Comparison of ENCODE assay signal across 29 cellular contexts in the genomic region with DNA sequence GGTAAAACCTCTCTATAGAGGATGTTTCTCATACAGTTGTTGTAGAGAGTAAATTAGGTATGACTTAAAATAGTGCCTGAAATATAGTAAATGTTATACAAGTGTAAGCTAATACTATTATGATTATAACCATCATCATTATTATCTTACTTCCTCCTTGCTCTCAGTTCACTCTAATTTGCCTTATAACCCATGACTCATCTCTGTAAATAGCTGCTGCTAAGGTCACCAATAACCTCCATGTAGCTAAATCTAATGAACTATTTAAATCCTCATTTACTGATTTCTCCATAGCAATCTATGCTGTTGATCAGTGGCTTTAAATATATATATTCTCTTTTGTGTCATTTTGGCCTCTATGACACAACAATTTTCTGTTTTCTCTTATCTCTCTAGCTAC.
A peak's percentile ranks its signal among the peaks of the same experiment; 100 is the strongest.
DNase-seq lines count a peak whose midpoint lies in the region; ATAC-seq and TF ChIP-seq lines count a peak whose summit lies in the region.
"Had no signal": no experiment of that assay in that cellular context is flagged by ENCODE, and none has a peak within 500 bp of the region (broad histone marks: within the 10 kb centered on the region; RNA-seq: fewer than 3 reads in every experiment).

No MANE protein-coding gene starts in this region.

- ATAC-seq in HG03159 (IDR thresholded peaks at IDR 0.05; ENCODE audit: unreplicated experiment) (peak; percentile 48), HG03108 (IDR thresholded peaks at IDR 0.05; ENCODE audit: unreplicated experiment) (no peak)
- ATAC-seq: activated naive CD8-positive, alpha-beta T cell treated with anti-CD3 and anti-CD28 coated beads, Interleukin-2, amount 50 U/mL, for 24 hours; activated T-cell treated with anti-CD3 and anti-CD28 coated beads, Interleukin-2, amount 50 U/mL, for 4 hours; gastroesophageal sphincter; left ventricle myocardium superior; WTC11 had no signal

- DNase-seq in NCI-H748 (lab: John Stamatoyannopoulos, UW; ENCODE audit: unreplicated experiment) (peak; percentile 18), NCI-H748 treated with DMSO at 0.1 percent for 48 hours (lab: John Stamatoyannopoulos, UW) (no peak), SW480 (ENCODE audit: low spot score) (peak; percentile 28), thyroid gland (no peak), mesothelial cell of epicardium (ENCODE audit: low spot score in 2 of 2, unreplicated experiment in 2 of 2) (no peak), NCI-H1417 treated with DMSO at 0.1 percent for 48 hours (lab: John Stamatoyannopoulos, UW) (no peak)
- DNase-seq: activated CD4-positive, alpha-beta T cell treated with anti-CD3 and anti-CD28 coated beads, Interleukin-2, amount 10 ng/mL, durations not matched to agents 7 days and 5 days; activated naive CD8-positive, alpha-beta T cell treated with anti-CD3 and anti-CD28 coated beads, Interleukin-2, amount 50 U/mL, for 24 hours; activated T-cell treated with anti-CD3 and anti-CD28 coated beads, Interleukin-2, amount 50 U/mL, for 4 hours; AML-193; CD4-positive, alpha-beta T cell; dermis blood vessel endothelial cell; left ventricle myocardium superior; naive B cell; NCI-H1092 treated with DMSO at 0.1 percent for 48 hours; NCI-H2029; NCI-H226; NCI-H82; Right ventricle myocardium superior; sigmoid colon; stimulated activated CD4-positive, alpha-beta T cell treated with anti-CD3 and anti-CD28 coated beads, Interleukin-4, amount 100 ng/mL, for 4 hours; stimulated activated naive CD4-positive, alpha-beta T cell; T-helper 9 cell had no signal

- H3K4me1 ChIP-seq in thyroid gland = peaks cover 13 to 56% of the 10 kb centered on the region in 2 donors
- H3K4me1 ChIP-seq: gastroesophageal sphincter, sigmoid colon had no signal

- no peaks in the 10 kb centered on the region for H3K27me3 ChIP-seq in thyroid gland
- H3K27me3 ChIP-seq: gastroesophageal sphincter, sigmoid colon had no signal

- H3K4me1 Mint-ChIP-seq in mesothelial cell of epicardium = peaks cover 17% of the 10 kb centered on the region
- H3K4me1 Mint-ChIP-seq: activated CD4-positive, alpha-beta T cell treated with anti-CD3 and anti-CD28 coated beads, Interleukin-2, amount 10 ng/mL, durations not matched to agents 7 days and 5 days; activated naive CD8-positive, alpha-beta T cell treated with anti-CD3 and anti-CD28 coated beads, Interleukin-2, amount 50 U/mL, for 24 hours; central memory CD8-positive, alpha-beta T cell; naive B cell had no signal

- no peaks in the 10 kb centered on the region for H3K9me3 ChIP-seq in thyroid gland
- H3K9me3 ChIP-seq: gastroesophageal sphincter, sigmoid colon had no signal

- H3K27ac Mint-ChIP-seq in mesothelial cell of epicardium = no peak overlapping the region
- H3K27ac Mint-ChIP-seq: activated CD4-positive, alpha-beta T cell treated with anti-CD3 and anti-CD28 coated beads, Interleukin-2, amount 10 ng/mL, durations not matched to agents 7 days and 5 days; activated naive CD8-positive, alpha-beta T cell treated with anti-CD3 and anti-CD28 coated beads, Interleukin-2, amount 50 U/mL, for 24 hours; CD4-positive, alpha-beta T cell; progenitor cell of endocrine pancreas; WTC11 had no signal

- H3K36me3 Mint-ChIP-seq in mesothelial cell of epicardium = no peaks in the 10 kb centered on the region
- H3K36me3 Mint-ChIP-seq: naive B cell, WTC11 had no signal

- intact Hi-C loops in thyroid gland (cut with DNase I) = no loop called here

- H3K27me3 Mint-ChIP-seq in mesothelial cell of epicardium (ENCODE audit: low read depth) = no peaks in the 10 kb centered on the region
- H3K27me3 Mint-ChIP-seq: activated CD4-positive, alpha-beta T cell treated with anti-CD3 and anti-CD28 coated beads, Interleukin-2, amount 10 ng/mL, durations not matched to agents 7 days and 5 days; activated naive CD8-positive, alpha-beta T cell treated with anti-CD3 and anti-CD28 coated beads, Interleukin-2, amount 50 U/mL, for 24 hours; CD4-positive, alpha-beta T cell; central memory CD8-positive, alpha-beta T cell; progenitor cell of endocrine pancreas had no signal

- no peak for TF ChIP-seq POLR2A in thyroid gland (IDR thresholded peaks at IDR 0.05)

- TF ChIP-seq CTCF in thyroid gland (IDR thresholded peaks at IDR 0.05) = no peak
- TF ChIP-seq CTCF in mesothelial cell of epicardium (IDR thresholded peaks at IDR 0.05; ENCODE audit: unreplicated experiment) = no peak

- H3K4me3 ChIP-seq in thyroid gland (replicated peaks in 1 of 3) = no peak overlapping the region
- H3K4me3 ChIP-seq: gastroesophageal sphincter, sigmoid colon had no signal

- H3K36me3 ChIP-seq in thyroid gland = no peaks in the 10 kb centered on the region
- H3K36me3 ChIP-seq: gastroesophageal sphincter, sigmoid colon had no signal

- no peaks in the 10 kb centered on the region for H3K9me3 Mint-ChIP-seq in mesothelial cell of epicardium
- H3K9me3 Mint-ChIP-seq: activated CD4-positive, alpha-beta T cell treated with anti-CD3 and anti-CD28 coated beads, Interleukin-2, amount 10 ng/mL, durations not matched to agents 7 days and 5 days; activated naive CD8-positive, alpha-beta T cell treated with anti-CD3 and anti-CD28 coated beads, Interleukin-2, amount 50 U/mL, for 24 hours; activated T-cell treated with anti-CD3 and anti-CD28 coated beads, Interleukin-2, amount 50 U/mL, for 4 hours; CD4-positive, alpha-beta T cell; WTC11 had no signal

- H3K4me3 Mint-ChIP-seq in mesothelial cell of epicardium = no peak overlapping the region
- H3K4me3 Mint-ChIP-seq: activated CD4-positive, alpha-beta T cell treated with anti-CD3 and anti-CD28 coated beads, Interleukin-2, amount 10 ng/mL, durations not matched to agents 7 days and 5 days; activated naive CD8-positive, alpha-beta T cell treated with anti-CD3 and anti-CD28 coated beads, Interleukin-2, amount 50 U/mL, for 24 hours; activated T-cell treated with anti-CD3 and anti-CD28 coated beads, Interleukin-2, amount 50 U/mL, for 4 hours; CD4-positive, alpha-beta T cell; central memory CD8-positive, alpha-beta T cell; naive B cell; WTC11 had no signal

- H3K27ac ChIP-seq in thyroid gland = peak overlapping the region; percentile 49 to 92 (median 80)
- H3K27ac ChIP-seq: gastroesophageal sphincter, sigmoid colon had no signal

Comparison
In these comparisons a context has a peak if more than half of its experiments do, and no peak if none do; other contexts are left out.
1. DNase-seq: peak in NCI-H748 (single experiment) and SW480 (single experiment); none in NCI-H748 treated with DMSO at 0.1 percent for 48 hours (single experiment), thyroid gland (0 of 2), mesothelial cell of epicardium (0 of 2) and NCI-H1417 treated with DMSO at 0.1 percent for 48 hours (single experiment).